Comparison of ENCODE assay signal across 8 cellular contexts in genomic region chr9:107750741-107751521, GRCh38.
DNase-seq lines count a peak whose midpoint lies in the region; ATAC-seq and TF ChIP-seq lines count a peak whose summit lies in the region.

No MANE protein-coding gene starts in this region.

- H3K9me3 ChIP-seq in MG63: no peaks in the 10 kb centered on the region
- H3K9me3 ChIP-seq in liver (ENCODE audit: control insufficient read depth in 4 of 4, low read length in 3 of 4): no peaks in the 10 kb centered on the region
- H3K9me3 ChIP-seq in upper lobe of left lung: no peaks in the 10 kb centered on the region

- H3K27me3 ChIP-seq in MG63 (no peaks in the 10 kb centered on the region), liver (ENCODE audit: control insufficient read depth in 4 of 4, insufficient read depth in 4 of 4, low read length in 3 of 4) (no peaks in the 10 kb centered on the region), upper lobe of left lung (no peaks in the 10 kb centered on the region)

- TF ChIP-seq CTCF in cardiac fibroblast (IDR thresholded peaks at IDR 0.05; ENCODE audit: low read depth, low read length) (no peak), liver (IDR thresholded peaks at IDR 0.05; ENCODE audit: low read depth, low read length, missing input control) (no peak), upper lobe of left lung (IDR thresholded peaks at IDR 0.05) (no peak)

- H3K36me3 ChIP-seq in MG63: no peaks in the 10 kb centered on the region
- no peaks in the 10 kb centered on the region for H3K36me3 ChIP-seq in liver (ENCODE audit: control insufficient read depth in 4 of 4, insufficient read depth in 3 of 4, low read depth in 1 of 4, low read length in 3 of 4)
- no peaks in the 10 kb centered on the region for H3K36me3 ChIP-seq in upper lobe of left lung

- DNase-seq in A172 (ENCODE audit: low spot score): peak; percentile 97
- DNase-seq in MG63: peak; percentile 93
- peak; percentile 99 for DNase-seq in cardiac fibroblast (ENCODE audit: low read depth in 2 of 2)
- DNase-seq in upper lobe of left lung: peak in 1 of 2 donors; percentile 72
- DNase-seq in stimulated activated CD4-positive, alpha-beta T cell treated with anti-CD3 and anti-CD28 coated beads, Interleukin-2, amount 100 ng/mL, for 24 hours: no peak

- TF ChIP-seq POLR2A in upper lobe of left lung (IDR thresholded peaks at IDR 0.05): peak in 1 of 4 donors; percentile 34

- ATAC-seq in upper lobe of left lung (ENCODE audit: low FRiP score in 2 of 2) (peak; percentile 61 to 91), HG02938 (IDR thresholded peaks at IDR 0.05; ENCODE audit: unreplicated experiment) (no peak), HG03439 (IDR thresholded peaks at IDR 0.05; ENCODE audit: unreplicated experiment) (no peak)

- H3K4me1 ChIP-seq in liver (ENCODE audit: control insufficient read depth in 4 of 4, insufficient read depth in 4 of 4, low read length in 3 of 4): peaks cover 2 to 24% (median 17%) of the 10 kb centered on the region in 4 donors
- peaks cover 19 to 22% (median 21%) of the 10 kb centered on the region in 4 donors for H3K4me1 ChIP-seq in upper lobe of left lung

- H3K27ac ChIP-seq in liver (ENCODE audit: low read depth in 1 of 2, low read length in 2 of 2) (peak overlapping the region; percentile 62 to 89), upper lobe of left lung (peak overlapping the region; percentile 49 to 81 (median 64))

- 20% methylated on average over 8 of the region's 8 CpGs for WGBS in liver
- WGBS in upper lobe of left lung, 2 donors: 52 to 63% methylated on average over 7 to 8 of the region's 8 CpGs

- peak overlapping the region in 1 of 2 donors; percentile 69 for H3K9ac ChIP-seq in liver (ENCODE audit: low read depth in 1 of 2, low read length in 2 of 2)

- TF ChIP-seq RAD21 in liver (IDR thresholded peaks at IDR 0.05): peak; percentile 18 to 42

- no peak overlapping the region for H3K4me3 ChIP-seq in MG63
- H3K4me3 ChIP-seq in cardiac fibroblast (replicated peaks in 1 of 2; ENCODE audit: low read depth in 2 of 2, low read length in 2 of 2): no peak overlapping the region
- no peak overlapping the region for H3K4me3 ChIP-seq in liver (ENCODE audit: low read depth in 1 of 3, low read length in 3 of 3)
- no peak overlapping the region for H3K4me3 ChIP-seq in upper lobe of left lung

- TF ChIP-seq EP300 in upper lobe of left lung (IDR thresholded peaks at IDR 0.05): peak in 1 of 4 donors; percentile 15

TF ChIP-seq in liver, 16 proteins besides CTCF, POLR2A, EP300 and RAD21:
- TF ChIP-seq FOXA2 (IDR thresholded peaks at IDR 0.05) (peak; percentile 77), FOXA1 (IDR thresholded peaks at IDR 0.05) (peak; percentile 56), TAF1 (conservative IDR thresholded peaks at IDR 0.05) (no peak), EGR1 (IDR thresholded peaks at IDR 0.05; ENCODE audit: low read depth in 2 of 2) (no peak), SP1 (IDR thresholded peaks at IDR 0.05) (peak; percentile 54), GABPA (IDR thresholded peaks at IDR 0.05 in 1 of 2, conservative IDR thresholded peaks at IDR 0.05 in 1 of 2) (no peak), JUND (IDR thresholded peaks at IDR 0.05) (peak; percentile 98 to 99), HNF4A (conservative IDR thresholded peaks at IDR 0.05) (peak in 1 of 2 donors; percentile 64), RXRA (IDR thresholded peaks at IDR 0.05) (peak; percentile 13 to 68), HNF4G (IDR thresholded peaks at IDR 0.05) (no peak), YY1 (IDR thresholded peaks at IDR 0.05) (peak; percentile 33), ZBTB33 (IDR thresholded peaks at IDR 0.05) (peak; percentile 81), MAX (IDR thresholded peaks at IDR 0.05) (peak; percentile 69), ATF3 (IDR thresholded peaks at IDR 0.05) (peak; percentile 94), NR2F2 (IDR thresholded peaks at IDR 0.05) (no peak), REST (IDR thresholded peaks at IDR 0.05) (peak; percentile 30)
TF ChIP-seq in liver: peak in this region for 11.

Comparison
In these comparisons a context has a peak if more than half of its experiments do, and no peak if none do; other contexts are left out.
1. DNase-seq: peak in A172 (single experiment), MG63 (single experiment) and cardiac fibroblast (2 of 2); none in stimulated activated CD4-positive, alpha-beta T cell treated with anti-CD3 and anti-CD28 coated beads, Interleukin-2, amount 100 ng/mL, for 24 hours (0 of 2).
2. ATAC-seq: peak in upper lobe of left lung (2 of 2); none in HG02938 (single experiment) and HG03439 (single experiment).